In the genomic region with DNA sequence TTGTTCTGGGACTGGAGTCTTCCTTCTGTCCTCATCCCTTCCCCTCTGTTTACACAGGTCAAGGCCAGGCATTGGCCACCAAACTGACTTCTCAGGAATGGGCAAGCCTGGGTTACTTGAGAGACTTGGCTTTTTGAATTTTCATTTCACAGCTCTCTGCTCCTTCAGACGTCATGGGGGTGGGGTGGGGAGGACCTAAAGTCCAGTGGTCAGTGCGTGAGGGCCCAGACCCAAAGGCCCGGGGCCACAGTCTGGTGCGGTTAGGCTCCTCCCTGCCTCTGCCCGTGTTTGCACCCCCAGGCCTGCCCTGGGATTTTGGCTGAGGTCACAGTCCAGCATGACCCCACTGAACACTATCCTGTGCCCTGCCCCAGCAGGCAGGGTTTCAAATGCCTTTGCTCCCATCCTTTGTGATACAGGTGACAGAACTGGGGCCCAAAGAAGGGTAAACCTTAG, we compare ENCODE assay signal across 2 cellular contexts.
TF ChIP-seq lines count a peak whose summit lies in the region.

No MANE protein-coding gene starts in this region.

TF ChIP-seq in HEK293, 187 proteins besides CTCF, POLR2A, EP300 and RAD21:
- TF ChIP-seq SCRT2 (tag by site-specific recombination; IDR thresholded peaks at IDR 0.05) (no peak), ZNF394 (tag by site-specific recombination; IDR thresholded peaks at IDR 0.05; ENCODE audit: borderline replicate concordance) (no peak), TRIM28 (IDR thresholded peaks at IDR 0.05; ENCODE audit: borderline replicate concordance, low read length) (no peak), ZNF585B (tag by site-specific recombination; IDR thresholded peaks at IDR 0.05) (no peak), ZBTB8A (tag by site-specific recombination; IDR thresholded peaks at IDR 0.05) (no peak), BCL11B (tag by site-specific recombination; IDR thresholded peaks at IDR 0.05; ENCODE audit: low read depth) (0 out of 2 replicates have a peak, but pooled peaks have one; percentile 23)
- TF ChIP-seq, protein P1, sequence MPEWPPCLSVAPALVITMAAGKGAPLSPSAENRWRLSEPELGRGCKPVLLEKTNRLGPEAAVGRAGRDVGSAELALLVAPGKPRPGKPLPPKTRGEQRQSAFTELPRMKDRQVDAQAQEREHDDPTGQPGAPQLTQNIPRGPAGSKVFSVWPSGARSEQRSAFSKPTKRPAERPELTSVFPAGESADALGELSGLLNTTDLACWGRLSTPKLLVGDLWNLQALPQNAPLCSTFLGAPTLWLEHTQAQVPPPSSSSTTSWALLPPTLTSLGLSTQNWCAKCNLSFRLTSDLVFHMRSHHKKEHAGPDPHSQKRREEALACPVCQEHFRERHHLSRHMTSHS (tag by site-specific recombination; IDR thresholded peaks at IDR 0.05) = no peak

TF ChIP-seq in K562, 482 proteins besides CTCF, POLR2A, EP300 and RAD21:
- no peak for TF ChIP-seq ZNF175 (CRISPR knock-in tag; IDR thresholded peaks at IDR 0.05; ENCODE audit: low read depth)
- no peak for TF ChIP-seq NCOA6 (IDR thresholded peaks at IDR 0.05)
- TF ChIP-seq, protein P2, sequence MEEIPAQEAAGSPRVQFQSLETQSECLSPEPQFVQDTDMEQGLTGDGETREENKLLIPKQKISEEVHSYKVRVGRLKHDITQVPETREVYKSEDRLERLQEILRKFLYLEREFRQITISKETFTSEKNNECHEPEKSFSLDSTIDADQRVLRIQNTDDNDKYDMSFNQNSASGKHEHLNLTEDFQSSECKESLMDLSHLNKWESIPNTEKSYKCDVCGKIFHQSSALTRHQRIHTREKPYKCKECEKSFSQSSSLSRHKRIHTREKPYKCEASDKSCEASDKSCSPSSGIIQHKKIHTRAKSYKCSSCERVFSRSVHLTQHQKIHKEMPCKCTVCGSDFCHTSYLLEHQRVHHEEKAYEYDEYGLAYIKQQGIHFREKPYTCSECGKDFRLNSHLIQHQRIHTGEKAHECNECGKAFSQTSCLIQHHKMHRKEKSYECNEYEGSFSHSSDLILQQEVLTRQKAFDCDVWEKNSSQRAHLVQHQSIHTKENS (CRISPR knock-in tag; IDR thresholded peaks at IDR 0.05) = no peak
- TF ChIP-seq U2AF2 (optimal IDR thresholded peaks at IDR 0.05; ENCODE audit: low read depth, low read length) = no peak
- no peak for TF ChIP-seq BACH1 (tag; IDR thresholded peaks at IDR 0.05)
- no peak for TF ChIP-seq ELF2 (CRISPR knock-in tag; IDR thresholded peaks at IDR 0.05)
- TF ChIP-seq RBM14 (IDR thresholded peaks at IDR 0.05; ENCODE audit: borderline replicate concordance, insufficient read depth, low read depth, low read length) = no peak
- no peak for TF ChIP-seq SRSF9 (IDR thresholded peaks at IDR 0.05; ENCODE audit: borderline replicate concordance, low read depth, low read length)
- no peak for TF ChIP-seq ZNF830 (CRISPR knock-in tag; IDR thresholded peaks at IDR 0.05)
- no peak for TF ChIP-seq ZNF239 (CRISPR knock-in tag; IDR thresholded peaks at IDR 0.05)
- TF ChIP-seq TRIM28 (IDR thresholded peaks at IDR 0.05) = no peak
- TF ChIP-seq PML (IDR thresholded peaks at IDR 0.05; ENCODE audit: low read length) = no peak
- no peak for TF ChIP-seq NCOR1 (IDR thresholded peaks at IDR 0.05)
- no peak for TF ChIP-seq SP1 (CRISPR knock-in tag; IDR thresholded peaks at IDR 0.05)
- TF ChIP-seq PRPF4 (IDR thresholded peaks at IDR 0.05; ENCODE audit: insufficient read depth, low read depth, low read length, poor library complexity, severe bottlenecking) = no peak
- TF ChIP-seq, protein P3, sequence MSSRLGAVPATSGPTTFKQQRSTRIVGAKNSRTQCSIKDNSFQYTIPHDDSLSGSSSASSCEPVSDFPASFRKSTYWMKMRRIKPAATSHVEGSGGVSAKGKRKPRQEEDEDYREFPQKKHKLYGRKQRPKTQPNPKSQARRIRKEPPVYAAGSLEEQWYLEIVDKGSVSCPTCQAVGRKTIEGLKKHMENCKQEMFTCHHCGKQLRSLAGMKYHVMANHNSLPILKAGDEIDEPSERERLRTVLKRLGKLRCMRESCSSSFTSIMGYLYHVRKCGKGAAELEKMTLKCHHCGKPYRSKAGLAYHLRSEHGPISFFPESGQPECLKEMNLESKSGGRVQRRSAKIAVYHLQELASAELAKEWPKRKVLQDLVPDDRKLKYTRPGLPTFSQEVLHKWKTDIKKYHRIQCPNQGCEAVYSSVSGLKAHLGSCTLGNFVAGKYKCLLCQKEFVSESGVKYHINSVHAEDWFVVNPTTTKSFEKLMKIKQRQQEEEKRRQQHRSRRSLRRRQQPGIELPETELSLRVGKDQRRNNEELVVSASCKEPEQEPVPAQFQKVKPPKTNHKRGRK (tag; IDR thresholded peaks at IDR 0.05) = no peak
- TF ChIP-seq ZC3H8 (IDR thresholded peaks at IDR 0.05) = no peak
- TF ChIP-seq, protein P4, sequence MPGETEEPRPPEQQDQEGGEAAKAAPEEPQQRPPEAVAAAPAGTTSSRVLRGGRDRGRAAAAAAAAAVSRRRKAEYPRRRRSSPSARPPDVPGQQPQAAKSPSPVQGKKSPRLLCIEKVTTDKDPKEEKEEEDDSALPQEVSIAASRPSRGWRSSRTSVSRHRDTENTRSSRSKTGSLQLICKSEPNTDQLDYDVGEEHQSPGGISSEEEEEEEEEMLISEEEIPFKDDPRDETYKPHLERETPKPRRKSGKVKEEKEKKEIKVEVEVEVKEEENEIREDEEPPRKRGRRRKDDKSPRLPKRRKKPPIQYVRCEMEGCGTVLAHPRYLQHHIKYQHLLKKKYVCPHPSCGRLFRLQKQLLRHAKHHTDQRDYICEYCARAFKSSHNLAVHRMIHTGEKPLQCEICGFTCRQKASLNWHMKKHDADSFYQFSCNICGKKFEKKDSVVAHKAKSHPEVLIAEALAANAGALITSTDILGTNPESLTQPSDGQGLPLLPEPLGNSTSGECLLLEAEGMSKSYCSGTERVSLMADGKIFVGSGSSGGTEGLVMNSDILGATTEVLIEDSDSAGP (CRISPR knock-in tag; IDR thresholded peaks at IDR 0.05) = no peak
- no peak for TF ChIP-seq POLR3G (IDR thresholded peaks at IDR 0.05; ENCODE audit: extremely low read depth, insufficient read length, insufficient replicate concordance)
